ENCODE assay signal across 22 cellular contexts in genomic region chr9:110979636-110980035, GRCh38. TPM values are rescaled to one million over a fixed set of nuclear protein-coding genes. Genes with fewer than 3 reads are reported as not detected.
"Had no signal": no experiment of that assay in that cellular context is flagged by ENCODE, and none has a peak within 500 bp of the region (broad histone marks: within the 10 kb centered on the region; RNA-seq: fewer than 3 reads in every experiment).

No MANE protein-coding gene starts in this region.

- H3K9me3 ChIP-seq: lower lobe of right lung, testis, upper lobe of right lung had no signal

- H3K4me1 ChIP-seq: lower lobe of right lung had no signal

- H3K4me1 Mint-ChIP-seq: activated naive CD4-positive, alpha-beta T cell treated with anti-CD3 and anti-CD28 coated beads, Interleukin-2, amount 10 ng/mL, durations not matched to agents 7 days and 5 days; activated naive CD8-positive, alpha-beta T cell treated with anti-CD3 and anti-CD28 coated beads, Interleukin-2, amount 50 U/mL, for 24 hours had no signal

- ATAC-seq: activated naive CD8-positive, alpha-beta T cell treated with anti-CD3 and anti-CD28 coated beads, Interleukin-2, amount 50 U/mL, for 24 hours; lower lobe of right lung; stimulated activated naive CD8-positive, alpha-beta T cell treated with anti-CD3 and anti-CD28 coated beads, Interleukin-15, Interleukin-2, amounts not matched to agents 100 U/mL and 50 U/mL, for 24 hours; upper lobe of right lung had no signal

- H3K9me3 Mint-ChIP-seq: activated naive CD8-positive, alpha-beta T cell treated with anti-CD3 and anti-CD28 coated beads, Interleukin-2, amount 50 U/mL, for 24 hours had no signal

- DNase-seq: activated CD4-positive, alpha-beta T cell treated with anti-CD3 and anti-CD28 coated beads for 1 hour; activated CD8-positive, alpha-beta memory T cell treated with anti-CD3 and anti-CD28 coated beads for 24 hours; activated CD8-positive, alpha-beta memory T cell treated with anti-CD3 and anti-CD28 coated beads, Interleukin-2, amount 50 U/mL, for 48 hours; activated effector memory CD4-positive, alpha-beta T cell treated with Interleukin-2 at 50 U/mL for 16 hours; activated naive CD4-positive, alpha-beta T cell treated with anti-CD3 and anti-CD28 coated beads, Interleukin-2, amount 10 ng/mL, durations not matched to agents 7 days and 5 days; activated naive CD8-positive, alpha-beta T cell treated with anti-CD3 and anti-CD28 coated beads, Interleukin-2, amount 50 U/mL, for 24 hours; activated T-cell treated with anti-CD3 and anti-CD28 coated beads, Interleukin-2, amount 50 U/mL, for 48 hours; aorta; effector memory CD4-positive, alpha-beta T cell; foreskin melanocyte; lower lobe of right lung; midbrain; nephron progenitor cell; nucleus accumbens; retina; stimulated activated CD4-positive, alpha-beta T cell treated with anti-CD3 and anti-CD28 coated beads, Interleukin-12 subunit alpha, Interleukin-12 subunit beta, amount 100 ng/mL, for 4 hours; stimulated activated CD4-positive, alpha-beta T cell treated with anti-CD3 and anti-CD28 coated beads, Interleukin-1b, Interleukin-23, amount 100 ng/mL, for 48 hours; stimulated activated naive CD8-positive, alpha-beta T cell treated with anti-CD3 and anti-CD28 coated beads, Interleukin-15, Interleukin-2, amounts not matched to agents 100 U/mL and 50 U/mL, for 24 hours; testis; upper lobe of right lung; WERI-Rb-1 had no signal

- H3K27ac Mint-ChIP-seq: activated naive CD4-positive, alpha-beta T cell treated with anti-CD3 and anti-CD28 coated beads, Interleukin-2, amount 10 ng/mL, durations not matched to agents 7 days and 5 days; activated naive CD8-positive, alpha-beta T cell treated with anti-CD3 and anti-CD28 coated beads, Interleukin-2, amount 50 U/mL, for 24 hours had no signal

- H3K27me3 ChIP-seq: testis, upper lobe of right lung had no signal

- H3K4me3 ChIP-seq: lower lobe of right lung, testis, upper lobe of right lung had no signal

- H3K4me3 Mint-ChIP-seq: activated naive CD4-positive, alpha-beta T cell treated with anti-CD3 and anti-CD28 coated beads, Interleukin-2, amount 10 ng/mL, durations not matched to agents 7 days and 5 days; activated naive CD8-positive, alpha-beta T cell treated with anti-CD3 and anti-CD28 coated beads, Interleukin-2, amount 50 U/mL, for 24 hours; nephron progenitor cell had no signal

- H3K36me3 Mint-ChIP-seq: activated naive CD4-positive, alpha-beta T cell treated with anti-CD3 and anti-CD28 coated beads, Interleukin-2, amount 10 ng/mL, durations not matched to agents 7 days and 5 days had no signal

- H3K36me3 ChIP-seq: lower lobe of right lung, upper lobe of right lung, WERI-Rb-1 had no signal

- H3K27ac ChIP-seq: lower lobe of right lung, testis, upper lobe of right lung, WERI-Rb-1 had no signal

- H3K27me3 Mint-ChIP-seq: activated naive CD4-positive, alpha-beta T cell treated with anti-CD3 and anti-CD28 coated beads, Interleukin-2, amount 10 ng/mL, durations not matched to agents 7 days and 5 days had no signal

RNA-seq across cellular contexts. Expression of gene LPAR1, which starts 58.6 kb away (rescaled TPM):
- total RNA-seq: T-helper 1 cell treated with Interleukin-12 subunit alpha and Interleukin-12 subunit beta and Interleukin-4 antibody, amounts not matched to agents 30 ng/mL and 1 ng/mL, for 36 hours had no signal
